Comparison of ENCODE assay signal across 18 cellular contexts in the genomic region with DNA sequence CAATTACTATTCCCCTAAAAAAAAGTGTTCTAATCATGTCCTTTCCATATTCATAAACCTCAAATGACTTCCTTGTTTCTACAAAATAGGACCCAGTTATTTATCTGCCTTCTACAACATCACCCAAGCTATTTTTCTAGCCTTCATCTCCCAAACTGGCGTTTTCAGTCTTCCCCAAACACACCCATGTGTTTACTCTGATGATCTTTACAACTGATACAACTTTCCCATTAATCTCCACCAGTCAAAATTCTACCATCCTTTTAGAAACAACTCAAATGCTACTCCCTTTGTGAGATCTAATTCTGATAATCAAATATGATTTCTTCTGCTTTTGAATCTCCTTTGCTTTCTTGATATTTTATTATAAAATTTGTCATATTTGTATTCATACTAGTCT.
"Had no signal": no experiment of that assay in that cellular context is flagged by ENCODE, and none has a peak within 500 bp of the region (broad histone marks: within the 10 kb centered on the region; RNA-seq: fewer than 3 reads in every experiment).

No MANE protein-coding gene starts in this region.

- DNase-seq: activated T-cell treated with anti-CD3 and anti-CD28 coated beads, Interleukin-2, amount 50 U/mL, for 1 hour; central memory CD4-positive, alpha-beta T cell; effector memory CD4-positive, alpha-beta T cell; naive thymus-derived CD4-positive, alpha-beta T cell; stimulated activated CD4-positive, alpha-beta T cell treated with anti-CD3 and anti-CD28 coated beads, Interleukin-4, amount 100 ng/mL, for 24 hours; stimulated activated naive CD8-positive, alpha-beta T cell treated with anti-CD3 and anti-CD28 coated beads, Interleukin-15, Interleukin-2, amounts not matched to agents 100 U/mL and 50 U/mL, for 24 hours; T-helper 1 cell; T1000; thyroid gland had no signal

- H3K27me3 Mint-ChIP-seq: naive thymus-derived CD4-positive, alpha-beta T cell had no signal

- H3K4me3 Mint-ChIP-seq: WTC11 had no signal

- H3K4me3 ChIP-seq: ascending aorta, esophagus muscularis mucosa, gastrocnemius medialis, lung, ovary, prostate gland, thyroid gland had no signal

- H3K27ac ChIP-seq: brain microvascular endothelial cell, ovary had no signal

- H3K9me3 ChIP-seq: ascending aorta, esophagus muscularis mucosa, gastrocnemius medialis, ovary, prostate gland, thyroid gland had no signal

- H3K36me3 ChIP-seq: ascending aorta, brain microvascular endothelial cell, esophagus muscularis mucosa, gastrocnemius medialis, ovary, prostate gland, thyroid gland had no signal

- H3K4me1 ChIP-seq: prostate gland had no signal

- ATAC-seq: activated naive CD4-positive, alpha-beta T cell treated with anti-CD3 and anti-CD28 coated beads, Interleukin-2, amount 50 U/mL, for 72 hours; naive thymus-derived CD4-positive, alpha-beta T cell; stimulated activated naive CD8-positive, alpha-beta T cell treated with anti-CD3 and anti-CD28 coated beads, Interleukin-15, Interleukin-2, amounts not matched to agents 100 U/mL and 50 U/mL, for 24 hours; WTC11 had no signal

- H3K27ac Mint-ChIP-seq: activated naive CD4-positive, alpha-beta T cell treated with anti-CD3 and anti-CD28 coated beads, Interleukin-2, amount 50 U/mL, for 72 hours; WTC11 had no signal

- H3K27me3 ChIP-seq: ascending aorta, brain microvascular endothelial cell, esophagus muscularis mucosa, gastrocnemius medialis, ovary, thyroid gland had no signal
